Comparison of ENCODE assay signal across 10 cellular contexts in genomic region chr11:65862191-65862735, GRCh38. TPM values are rescaled to one million over a fixed set of nuclear protein-coding genes. Genes with fewer than 3 reads are reported as not detected.
A peak's percentile ranks its signal among the peaks of the same experiment; 100 is the strongest.
DNase-seq lines count a peak whose midpoint lies in the region; ATAC-seq and TF ChIP-seq lines count a peak whose summit lies in the region.
"Had no signal": no experiment of that assay in that cellular context is flagged by ENCODE, and none has a peak within 500 bp of the region (broad histone marks: within the 10 kb centered on the region; RNA-seq: fewer than 3 reads in every experiment).

No MANE protein-coding gene starts in this region.

- H3K27me3 Mint-ChIP-seq in activated T-cell treated with anti-CD3 and anti-CD28 coated beads, Interleukin-2, amount 50 U/mL, for 24 hours = no peaks in the 10 kb centered on the region
- H3K27me3 Mint-ChIP-seq in glutamatergic neuron (ENCODE audit: unreplicated experiment) = peaks cover 33% of the 10 kb centered on the region

- peaks cover 41% of the 10 kb centered on the region for H3K4me1 Mint-ChIP-seq in activated T-cell treated with anti-CD3 and anti-CD28 coated beads, Interleukin-2, amount 50 U/mL, for 24 hours (ENCODE audit: low read depth)
- peaks cover 5% of the 10 kb centered on the region for H3K4me1 Mint-ChIP-seq in glutamatergic neuron (ENCODE audit: low read depth, unreplicated experiment)
- peaks cover 47% of the 10 kb centered on the region for H3K4me1 Mint-ChIP-seq in stimulated activated effector memory CD8-positive, alpha-beta T cell treated with anti-CD3 and anti-CD28 coated beads, Interleukin-12 subunit alpha, Interleukin-12 subunit beta, amount 100 ng/mL, for 72 hours

- no peak for DNase-seq in activated T-cell treated with anti-CD3 and anti-CD28 coated beads, Interleukin-2, amount 50 U/mL, for 24 hours
- no peak for DNase-seq in activated T-cell treated with anti-CD3 and anti-CD28 coated beads, Interleukin-2, amount 50 U/mL, for 48 hours
- no peak for DNase-seq in glutamatergic neuron
- peak in 1 of 2 donors; percentile 50 for DNase-seq in stimulated activated effector memory CD8-positive, alpha-beta T cell treated with anti-CD3 and anti-CD28 coated beads, Interleukin-12 subunit alpha, Interleukin-12 subunit beta, amount 100 ng/mL, for 72 hours (ENCODE audit: low spot score in 2 of 2)
- no peak for DNase-seq in NOMO-1 (lab: John Stamatoyannopoulos, UW; ENCODE audit: unreplicated experiment in 2 of 2)
- no peak for DNase-seq in LoVo (ENCODE audit: low spot score)
- no peak for DNase-seq in SHP77 treated with DMSO at 0.1 percent for 48 hours (lab: John Stamatoyannopoulos, UW)

- peak overlapping the region; percentile 90 for H3K4me3 Mint-ChIP-seq in activated T-cell treated with anti-CD3 and anti-CD28 coated beads, Interleukin-2, amount 50 U/mL, for 24 hours
- no peak overlapping the region for H3K4me3 Mint-ChIP-seq in glutamatergic neuron (ENCODE audit: unreplicated experiment)
- H3K4me3 Mint-ChIP-seq in stimulated activated effector memory CD8-positive, alpha-beta T cell treated with anti-CD3 and anti-CD28 coated beads, Interleukin-12 subunit alpha, Interleukin-12 subunit beta, amount 100 ng/mL, for 72 hours = peak overlapping the region; percentile 97

- H3K27ac Mint-ChIP-seq in activated T-cell treated with anti-CD3 and anti-CD28 coated beads, Interleukin-2, amount 50 U/mL, for 24 hours = peak overlapping the region; percentile 98
- peak overlapping the region; percentile 62 for H3K27ac Mint-ChIP-seq in glutamatergic neuron (ENCODE audit: unreplicated experiment)
- peak overlapping the region; percentile 97 for H3K27ac Mint-ChIP-seq in stimulated activated effector memory CD8-positive, alpha-beta T cell treated with anti-CD3 and anti-CD28 coated beads, Interleukin-12 subunit alpha, Interleukin-12 subunit beta, amount 100 ng/mL, for 72 hours

- H3K36me3 Mint-ChIP-seq in activated T-cell treated with anti-CD3 and anti-CD28 coated beads, Interleukin-2, amount 50 U/mL, for 24 hours (ENCODE audit: low read depth) = peaks cover 82% of the 10 kb centered on the region
- H3K36me3 Mint-ChIP-seq in glutamatergic neuron (ENCODE audit: unreplicated experiment) = peaks cover 4% of the 10 kb centered on the region
- H3K36me3 Mint-ChIP-seq in stimulated activated effector memory CD8-positive, alpha-beta T cell treated with anti-CD3 and anti-CD28 coated beads, Interleukin-12 subunit alpha, Interleukin-12 subunit beta, amount 100 ng/mL, for 72 hours = peaks cover 98% of the 10 kb centered on the region

- no peak for TF ChIP-seq CTCF in VCaP (conservative IDR thresholded peaks at IDR 0.05)
- no peak for TF ChIP-seq CTCF in glutamatergic neuron (IDR thresholded peaks at IDR 0.05; ENCODE audit: partially characterized antibody, unreplicated experiment)

- H3K9me3 Mint-ChIP-seq in activated T-cell treated with anti-CD3 and anti-CD28 coated beads, Interleukin-2, amount 50 U/mL, for 24 hours = no peaks in the 10 kb centered on the region
- H3K9me3 Mint-ChIP-seq in glutamatergic neuron (ENCODE audit: unreplicated experiment) = peaks cover 25% of the 10 kb centered on the region
- H3K9me3 Mint-ChIP-seq in stimulated activated effector memory CD8-positive, alpha-beta T cell treated with anti-CD3 and anti-CD28 coated beads, Interleukin-12 subunit alpha, Interleukin-12 subunit beta, amount 100 ng/mL, for 72 hours = no peaks in the 10 kb centered on the region

- peak overlapping the region; percentile 100 for H3K27ac ChIP-seq in VCaP
- H3K27ac ChIP-seq: body of pancreas had no signal

- ATAC-seq in stimulated activated effector memory CD8-positive, alpha-beta T cell treated with anti-CD3 and anti-CD28 coated beads, Interleukin-12 subunit alpha, Interleukin-12 subunit beta, amount 100 ng/mL, for 72 hours = no peak
- ATAC-seq: body of pancreas, heart right ventricle had no signal

RNA-seq across cellular contexts. Expression of gene MUS81, which starts 2.0 kb away (rescaled TPM):
- total RNA-seq in glutamatergic neuron (ENCODE audit: unreplicated experiment) = 114 TPM

RNA-seq across cellular contexts. Expression of gene CFL1, which starts 4.3 kb away (rescaled TPM):
- total RNA-seq in glutamatergic neuron (ENCODE audit: unreplicated experiment) = 1,294 TPM

RNA-seq across cellular contexts. Expression of gene EFEMP2, which starts 10.3 kb away (rescaled TPM):
- 16.3 TPM for total RNA-seq in glutamatergic neuron (ENCODE audit: unreplicated experiment)

RNA-seq across cellular contexts. Expression of gene CTSW, which starts 17.4 kb away (rescaled TPM):
- not detected for total RNA-seq in glutamatergic neuron (ENCODE audit: unreplicated experiment)

RNA-seq across cellular contexts. Expression of gene FIBP, which starts 26.0 kb away (rescaled TPM):
- total RNA-seq in glutamatergic neuron (ENCODE audit: unreplicated experiment) = 115 TPM
